In genomic region chr11:64878494-64879225, GRCh38 we compare ENCODE assay signal across 8 cellular contexts. TPM values are rescaled to one million over a fixed set of nuclear protein-coding genes. Genes with fewer than 3 reads are reported as not detected.
DNase-seq lines count a peak whose midpoint lies in the region; ATAC-seq and TF ChIP-seq lines count a peak whose summit lies in the region.

Gene EHD1 (minus strand): TSS chr11:64878621. CDS start chr11:64878464, 157 bp downstream.

- peak within 1 kb of the TSS; percentile 11 for H2AK5ac ChIP-seq in trophoblast cell (ENCODE audit: low read length)

- H3K14ac ChIP-seq in trophoblast cell (ENCODE audit: low read length), result peak within 1 kb of the TSS; percentile 93

- no peaks in the 10 kb centered on the region for H3K9me3 Mint-ChIP-seq in activated naive CD8-positive, alpha-beta T cell treated with anti-CD3 and anti-CD28 coated beads, Interleukin-2, amount 50 U/mL, for 24 hours

- H3K27ac Mint-ChIP-seq in activated naive CD8-positive, alpha-beta T cell treated with anti-CD3 and anti-CD28 coated beads, Interleukin-2, amount 50 U/mL, for 24 hours, result peak within 1 kb of the TSS; percentile 94

- WGBS in trophoblast cell (ENCODE audit: extremely low coverage, insufficient coverage, insufficient read length), result no CpG with 5 or more reads among the region's 75 CpGs
- 1% methylated on average over 22 of the region's 75 CpGs; no CpG with 5 or more reads in 1 of the 2 donors for WGBS in transverse colon (ENCODE audit: low coverage in 1 of 2), 2 donors

- no peaks in the 10 kb centered on the region for H3K27me3 ChIP-seq in cardiac muscle cell
- no peaks in the 10 kb centered on the region for H3K27me3 ChIP-seq in trophoblast cell (ENCODE audit: insufficient read depth, low read length)
- no peaks in the 10 kb centered on the region for H3K27me3 ChIP-seq in transverse colon

- H3K9me3 ChIP-seq in cardiac muscle cell (ENCODE audit: low read depth), result no peaks in the 10 kb centered on the region
- no peaks in the 10 kb centered on the region for H3K9me3 ChIP-seq in trophoblast cell (ENCODE audit: insufficient read depth, low read depth, low read length)
- no peaks in the 10 kb centered on the region for H3K9me3 ChIP-seq in transverse colon

- ATAC-seq in HG02763 (IDR thresholded peaks at IDR 0.05; ENCODE audit: unreplicated experiment), result peak; percentile 76
- peak; percentile 77 for ATAC-seq in activated naive CD8-positive, alpha-beta T cell treated with anti-CD3 and anti-CD28 coated beads, Interleukin-2, amount 50 U/mL, for 24 hours

- in situ Hi-C loops in transverse colon (cut with MboI; ENCODE audit: low pct_ligation_motif_present in 1 of 4, low pct_unique_long_range_greater_than_20kb in 1 of 4, low sequenced_read_pairs in 3 of 4), result no loop called here

- no peaks in the 10 kb centered on the region for H3K27me3 Mint-ChIP-seq in activated naive CD8-positive, alpha-beta T cell treated with anti-CD3 and anti-CD28 coated beads, Interleukin-2, amount 50 U/mL, for 24 hours

- intact Hi-C loops in transverse colon (cut with DNase I; ENCODE audit: low total_unique reads), result no loop called here

- H3K4me1 Mint-ChIP-seq in activated naive CD8-positive, alpha-beta T cell treated with anti-CD3 and anti-CD28 coated beads, Interleukin-2, amount 50 U/mL, for 24 hours, result peaks cover 71% of the 10 kb centered on the region

- peak within 1 kb of the TSS; percentile 98 for H3K4me3 Mint-ChIP-seq in activated naive CD8-positive, alpha-beta T cell treated with anti-CD3 and anti-CD28 coated beads, Interleukin-2, amount 50 U/mL, for 24 hours

- TF ChIP-seq POLR2A in transverse colon (IDR thresholded peaks at IDR 0.05), result peak; percentile 99

- peak within 1 kb of the TSS; percentile 76 for H4K91ac ChIP-seq in trophoblast cell (ENCODE audit: low read depth, low read length)

- peak within 1 kb of the TSS; percentile 54 for H4K12ac ChIP-seq in trophoblast cell (ENCODE audit: low read depth, low read length)

- peak within 1 kb of the TSS; percentile 15 for H2BK12ac ChIP-seq in trophoblast cell (ENCODE audit: low read length)

- peak within 1 kb of the TSS; percentile 61 for H2BK120ac ChIP-seq in trophoblast cell (ENCODE audit: insufficient read depth, low read length, poor library complexity)

- peaks cover 21% of the 10 kb centered on the region for H3K79me1 ChIP-seq in trophoblast cell (ENCODE audit: low read length)

- peak within 1 kb of the TSS; percentile 48 for H3K4ac ChIP-seq in trophoblast cell (ENCODE audit: low read depth, low read length)

- H3K23ac ChIP-seq in trophoblast cell (ENCODE audit: low read length), result peak within 1 kb of the TSS; percentile 58

- H3K36me3 ChIP-seq in cardiac muscle cell (no peaks in the 10 kb centered on the region), trophoblast cell (ENCODE audit: control insufficient read depth in 1 of 2, insufficient read depth in 2 of 2, low read length in 2 of 2) (peaks cover 12 to 13% of the 10 kb centered on the region in 2 experiments), transverse colon (no peaks in the 10 kb centered on the region)

- peak within 1 kb of the TSS; percentile 78 for H4K8ac ChIP-seq in trophoblast cell (ENCODE audit: low read depth, low read length)

- TF ChIP-seq EP300 in transverse colon (IDR thresholded peaks at IDR 0.05; ENCODE audit: low read depth), result no peak

- peak within 1 kb of the TSS; percentile 84 for H3K4me2 ChIP-seq in trophoblast cell (ENCODE audit: low read length)

- H3K4me3 ChIP-seq in cardiac muscle cell (peak within 1 kb of the TSS; percentile 81), trophoblast cell (ENCODE audit: low read depth, low read length) (peak within 1 kb of the TSS; percentile 98), transverse colon (peak within 1 kb of the TSS; percentile 50 to 99 (median 69))

- peak within 1 kb of the TSS; percentile 39 for H2BK5ac ChIP-seq in trophoblast cell (ENCODE audit: low read depth, low read length, poor library complexity)

- peak within 1 kb of the TSS; percentile 86 for H3K27ac ChIP-seq in cardiac muscle cell
- peak within 1 kb of the TSS; percentile 65 for H3K27ac ChIP-seq in trophoblast cell (ENCODE audit: low read depth, low read length)
- peak within 1 kb of the TSS; percentile 88 to 98 (median 92) for H3K27ac ChIP-seq in transverse colon

- H3K4me1 ChIP-seq in cardiac muscle cell (ENCODE audit: low read depth) (peaks cover 30% of the 10 kb centered on the region), trophoblast cell (ENCODE audit: control insufficient read depth in 1 of 2, insufficient read depth in 2 of 2, low read length in 2 of 2) (peaks cover 11 to 17% of the 10 kb centered on the region in 2 experiments), transverse colon (peaks cover 18 to 51% (median 38%) of the 10 kb centered on the region in 4 donors)

- H3K18ac ChIP-seq in trophoblast cell (ENCODE audit: low read length), result peak within 1 kb of the TSS; percentile 80

- DNase-seq in NCI-H1417 (lab: John Stamatoyannopoulos, UW), result peak; percentile 99 to 100 (median 100)
- peak; percentile 90 to 95 for DNase-seq in SW 1271 (lab: John Stamatoyannopoulos, UW)
- peak; percentile 100 for DNase-seq in activated naive CD8-positive, alpha-beta T cell treated with anti-CD3 and anti-CD28 coated beads, Interleukin-2, amount 50 U/mL, for 24 hours
- DNase-seq in cardiac muscle cell (ENCODE audit: low read depth in 1 of 2, low spot score in 1 of 2), result peak; percentile 99
- peak; percentile 98 to 99 for DNase-seq in trophoblast cell
- DNase-seq in transverse colon, result peak; percentile 100

- H3K36me3 Mint-ChIP-seq in activated naive CD8-positive, alpha-beta T cell treated with anti-CD3 and anti-CD28 coated beads, Interleukin-2, amount 50 U/mL, for 24 hours (ENCODE audit: low read depth), result peaks cover 29% of the 10 kb centered on the region

- peak within 1 kb of the TSS; percentile 76 for H2AFZ ChIP-seq in trophoblast cell (ENCODE audit: insufficient read depth, low read length, poor library complexity)

- TF ChIP-seq CTCF in GM12874 (IDR thresholded peaks at IDR 0.05; ENCODE audit: insufficient read depth, low read depth, low read length) (peak; percentile 71; the same call in 1 of the 2 replicates), cardiac muscle cell (IDR thresholded peaks at IDR 0.05; ENCODE audit: low read depth, low read length) (peak; percentile 68), transverse colon (IDR thresholded peaks at IDR 0.05) (peak in 3 of 5 experiments; percentile 19 to 53 (median 33))

- peaks cover 22% of the 10 kb centered on the region for H3K79me2 ChIP-seq in trophoblast cell (ENCODE audit: control insufficient read depth, insufficient read depth, low read length, poor library complexity)

- H3K9ac ChIP-seq in trophoblast cell (ENCODE audit: low read length), result peak within 1 kb of the TSS; percentile 95

RNA-seq across cellular contexts. Expression of gene EHD1, which starts in this region (rescaled TPM):
- total RNA-seq in cardiac muscle cell (119 and 160 TPM in 2 replicates), transverse colon (100 to 1,000 TPM in 2 of 4 donors, 10 to 100 TPM in 2; 67.9 to 202 (median 116) TPM)
- polyA plus RNA-seq in cardiac muscle cell, result 57.4 and 70.0 TPM in 2 replicates
- 138 and 148 TPM in 2 replicates for polyA plus RNA-seq in trophoblast cell (2013)

Comparison
In these comparisons a context has a peak if more than half of its experiments do, and no peak if none do; other contexts are left out.
1. Peak in every context shown above with its lines: DNase-seq, ATAC-seq, H3K4me3 ChIP-seq and H3K27ac ChIP-seq.